ENCODE assay signal across 14 cellular contexts in the genomic region with DNA sequence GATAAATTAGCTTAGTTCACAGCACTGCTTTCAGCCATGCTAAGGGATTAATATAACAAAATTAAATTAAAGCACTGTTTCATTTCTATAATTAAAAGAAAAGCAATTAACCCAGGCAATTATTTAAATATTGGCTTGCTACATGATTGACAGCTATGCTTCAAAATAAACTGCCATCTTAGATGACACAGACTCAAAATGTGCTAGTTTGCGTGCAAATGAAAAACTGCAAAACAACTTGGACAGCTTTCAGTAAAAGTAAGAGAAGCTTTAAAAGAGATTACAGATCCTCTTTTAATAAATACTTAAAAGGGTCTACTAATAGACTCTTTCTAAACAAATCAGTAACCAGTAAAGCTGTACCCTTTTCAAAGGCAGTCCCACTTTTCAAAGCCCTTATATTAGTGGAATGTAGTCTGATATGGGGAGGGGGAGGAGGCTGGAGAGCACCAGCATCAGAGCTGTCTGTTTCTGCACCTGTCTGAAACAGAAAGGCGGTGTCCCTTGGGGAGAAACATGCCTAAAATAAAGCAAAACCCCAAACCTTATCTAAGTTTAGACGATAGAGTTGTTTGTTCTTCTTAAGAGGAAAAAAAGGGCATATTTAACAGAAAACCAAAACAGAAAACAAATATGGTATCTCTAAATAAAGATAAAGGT. TPM values are rescaled to one million over a fixed set of nuclear protein-coding genes. Genes with fewer than 3 reads are reported as not detected.
DNase-seq lines count a peak whose midpoint lies in the region; ATAC-seq, FAIRE-seq and TF ChIP-seq lines count a peak whose summit lies in the region.
"Had no signal": no experiment of that assay in that cellular context is flagged by ENCODE, and none has a peak within 500 bp of the region (broad histone marks: within the 10 kb centered on the region; RNA-seq: fewer than 3 reads in every experiment).

No MANE protein-coding gene starts in this region.

- H3K4me3 ChIP-seq in DOHH2 (ENCODE audit: low read length): peak overlapping the region; percentile 64
- H3K4me3 ChIP-seq in esophagus muscularis mucosa: no peak overlapping the region
- H3K4me3 ChIP-seq in upper lobe of left lung: no peak overlapping the region
- H3K4me3 ChIP-seq: gastroesophageal sphincter, skin epidermis had no signal

- H3K79me2 ChIP-seq in DOHH2 (ENCODE audit: control insufficient read depth, low read length): peaks cover 85% of the 10 kb centered on the region

- FAIRE-seq in GM19239 (lab: Jason Lieb, UNC): peak; percentile 96

- no peaks in the 10 kb centered on the region for H3K9me2 ChIP-seq in DOHH2 (replicated peaks; ENCODE audit: control insufficient read depth, low read length)

- TF ChIP-seq EP300 in esophagus muscularis mucosa (IDR thresholded peaks at IDR 0.05) (no peak), upper lobe of left lung (IDR thresholded peaks at IDR 0.05) (no peak)

- intact Hi-C loops in esophagus muscularis mucosa (cut with DNase I): no loop called here

- H4K20me1 ChIP-seq in DOHH2 (ENCODE audit: control insufficient read depth, insufficient read depth, low read depth, low read length): no peaks in the 10 kb centered on the region

- TF ChIP-seq POLR2A in esophagus muscularis mucosa (IDR thresholded peaks at IDR 0.05; ENCODE audit: low read depth) (no peak), upper lobe of left lung (IDR thresholded peaks at IDR 0.05) (no peak)

- H3K27ac ChIP-seq in DOHH2 (ENCODE audit: low read depth, low read length) (peak overlapping the region; percentile 96), esophagus muscularis mucosa (replicated peaks in 1 of 4) (no peak overlapping the region), upper lobe of left lung (no peak overlapping the region)
- H3K27ac ChIP-seq: gastroesophageal sphincter, skin epidermis had no signal

- peaks cover 58% of the 10 kb centered on the region for H3F3A ChIP-seq in DOHH2 (ENCODE audit: control insufficient read depth, insufficient read depth)

- H3K4me2 ChIP-seq in DOHH2 (ENCODE audit: low read length): peak overlapping the region; percentile 77

- ATAC-seq in HG02759 (IDR thresholded peaks at IDR 0.05; ENCODE audit: unreplicated experiment) (peak; percentile 89), HG03520 (IDR thresholded peaks at IDR 0.05; ENCODE audit: unreplicated experiment) (peak; percentile 77), upper lobe of left lung (ENCODE audit: low FRiP score in 2 of 2) (no peak)
- ATAC-seq: gastroesophageal sphincter had no signal

- no peaks in the 10 kb centered on the region for H3K9me3 ChIP-seq in DOHH2 (ENCODE audit: control insufficient read depth, insufficient read depth, low read length)
- H3K9me3 ChIP-seq in esophagus muscularis mucosa: no peaks in the 10 kb centered on the region
- no peaks in the 10 kb centered on the region for H3K9me3 ChIP-seq in upper lobe of left lung
- H3K9me3 ChIP-seq: gastroesophageal sphincter had no signal

- H3K36me3 ChIP-seq in DOHH2 (ENCODE audit: control insufficient read depth, low read length): peaks cover 68% of the 10 kb centered on the region
- peaks cover 0 to 7% (median 0%) of the 10 kb centered on the region in 4 donors for H3K36me3 ChIP-seq in esophagus muscularis mucosa
- no peaks in the 10 kb centered on the region for H3K36me3 ChIP-seq in upper lobe of left lung

- TF ChIP-seq CTCF in DOHH2 (IDR thresholded peaks at IDR 0.05; ENCODE audit: low read depth, low read length, poor library complexity, severe bottlenecking) (no peak), esophagus muscularis mucosa (IDR thresholded peaks at IDR 0.05) (no peak), upper lobe of left lung (IDR thresholded peaks at IDR 0.05) (no peak)

- DNase-seq in GM19239 (ENCODE audit: insufficient read length, low spot score) (no peak), esophagus muscularis mucosa (ENCODE audit: extremely low spot score) (no peak), GM19240 (ENCODE audit: insufficient read length, low spot score) (no peak), HUDEP-2 (lab: John Stamatoyannopoulos, UW; ENCODE audit: unreplicated experiment in 76 of 76) (no peak), upper lobe of left lung (no peak)
- DNase-seq: ACHN; activated effector memory CD4-positive, alpha-beta T cell treated with anti-CD3 and anti-CD28 coated beads, Interleukin-2, amount 50 U/mL, for 16 hours; Kasumi-1; NCI-H526 had no signal

- 84% methylated on average over 3 of the region's 3 CpGs for WGBS in esophagus muscularis mucosa
- 77 to 83% methylated on average over 3 of the region's 3 CpGs for WGBS in upper lobe of left lung, 2 donors

- H3K27me3 ChIP-seq in DOHH2 (ENCODE audit: control insufficient read depth, low read length) (no peaks in the 10 kb centered on the region), esophagus muscularis mucosa (no peaks in the 10 kb centered on the region), upper lobe of left lung (no peaks in the 10 kb centered on the region)
- H3K27me3 ChIP-seq: gastroesophageal sphincter had no signal

- H3K4me1 ChIP-seq in DOHH2 (ENCODE audit: control insufficient read depth, low read length) (peaks cover 100% of the 10 kb centered on the region), esophagus muscularis mucosa (peaks cover under 1 to 10% (median 7%) of the 10 kb centered on the region in 4 donors), upper lobe of left lung (no peaks in the 10 kb centered on the region)

RNA-seq across cellular contexts. Expression of a gene that starts 20.8 kb away (rescaled TPM):
- 10 to 100 TPM in 2 of 4 donors, 1 to 10 TPM in 2; 7.9 to 11.9 (median 10.0) TPM for total RNA-seq in esophagus muscularis mucosa
- total RNA-seq in upper lobe of left lung: 10 to 100 TPM; 15.5 to 43.7 (median 23.0) TPM

Comparison
In these comparisons a context has a peak if more than half of its experiments do, and no peak if none do; other contexts are left out.
1. ATAC-seq: peak in HG02759 (single experiment) and HG03520 (single experiment); none in upper lobe of left lung (0 of 2).